ENCODE assay signal across 7 cellular contexts in genomic region chr4:77994194-77994721, GRCh38.
DNase-seq lines count a peak whose midpoint lies in the region; ATAC-seq, FAIRE-seq and TF ChIP-seq lines count a peak whose summit lies in the region.

No MANE protein-coding gene starts in this region.

- H4K20me1 ChIP-seq in K562 (replicated peaks; ENCODE audit: control insufficient read depth, insufficient read depth, low read length) = peaks cover 5% of the 10 kb centered on the region; the same call in 1 of the 2 replicates

- BruUV-seq in K562 (replicated peaks; lab: Mats Ljungman, UMichigan) = no TSS peak

- TF ChIP-seq CTCF in K562 (IDR thresholded peaks at IDR 0.05 in 2 of 3, conservative IDR thresholded peaks at IDR 0.05 in 1 of 3; ENCODE audit: insufficient read depth in 2 of 3, low read depth in 1 of 3, low read length in 3 of 3) (peak; percentile 45 to 53 (median 52); a peak in 5 of 6 replicates), kidney epithelial cell (IDR thresholded peaks at IDR 0.05; ENCODE audit: insufficient read depth, low read length, poor library complexity, severe bottlenecking) (peak; percentile 79)

- peak; percentile 33 to 49 for TF ChIP-seq RAD21 in K562 (CRISPR knock-in tag; conservative IDR thresholded peaks at IDR 0.05 in 1 of 2, IDR thresholded peaks at IDR 0.05 in 1 of 2)

- H3K79me2 ChIP-seq in K562 (ENCODE audit: control insufficient read depth, insufficient read depth, low read length) = no peaks in the 10 kb centered on the region

- H3K27me3 ChIP-seq in K562 (ENCODE audit: control insufficient read depth in 2 of 2, insufficient read depth in 2 of 2, low read length in 2 of 2) (peaks cover 0 to 10% of the 10 kb centered on the region in 2 experiments; a peak in 3 of 5 replicates), kidney epithelial cell (ENCODE audit: control insufficient read depth, insufficient read depth, low read length) (no peaks in the 10 kb centered on the region)

- no peaks in the 10 kb centered on the region for H3K9me3 ChIP-seq in K562 (replicated peaks; ENCODE audit: control insufficient read depth, insufficient read depth, low read depth, low read length)

- H3K9ac ChIP-seq in K562 (ENCODE audit: insufficient read depth in 1 of 2, low read depth in 2 of 2, low read length in 2 of 2) = no peak overlapping the region

- peak; percentile 7 to 54 (median 20) for DNase-seq in K562 (ENCODE audit: extremely low read depth in 1 of 4, low spot score in 3 of 4)
- DNase-seq in kidney epithelial cell (ENCODE audit: low read depth) = peak; percentile 29
- no peak for DNase-seq in stimulated activated CD4-positive, alpha-beta T cell treated with anti-CD3 and anti-CD28 coated beads, Interleukin-15, amount 100 ng/mL, for 24 hours
- no peak for DNase-seq in MV-4-11 (lab: John Stamatoyannopoulos, UW)
- DNase-seq in GDM1 (lab: John Stamatoyannopoulos, UW) = no peak

- ATAC-seq in GM18858 (IDR thresholded peaks at IDR 0.05; ENCODE audit: unreplicated experiment) = peak; percentile 78
- ATAC-seq in HG03342 (IDR thresholded peaks at IDR 0.05; ENCODE audit: unreplicated experiment) = peak; percentile 81
- ATAC-seq in K562 = peak; percentile 92

- POLR2A ChIA-PET in K562 (lab: Yijun Ruan, JAX) = no interaction called here

- H3K36me3 ChIP-seq in K562 (ENCODE audit: control insufficient read depth, insufficient read depth, low read length) = no peaks in the 10 kb centered on the region
- H3K36me3 ChIP-seq in kidney epithelial cell (ENCODE audit: control insufficient read depth, insufficient read depth, low read length) = no peaks in the 10 kb centered on the region

- no peaks in the 10 kb centered on the region for H3K9me1 ChIP-seq in K562 (ENCODE audit: control insufficient read depth, insufficient read depth, low read length)

- CTCF ChIA-PET in K562 (lab: Yijun Ruan, JAX; ENCODE audit: low intra/inter-chr PET ratio) = no interaction called here

- TF ChIP-seq POLR2A in K562 (conservative IDR thresholded peaks at IDR 0.05) = no peak

- in situ Hi-C loops in K562 (cut with MboI) = no loop called here

- peak; percentile 76 for FAIRE-seq in K562 (lab: Jason Lieb, UNC)

- H3K4me3 ChIP-seq in K562 (no peak overlapping the region), kidney epithelial cell (ENCODE audit: low read depth, low read length) (no peak overlapping the region)

- H3K27ac ChIP-seq in K562 (ENCODE audit: extremely low read depth, low read depth, low read length) = no peak overlapping the region

- TF ChIP-seq EP300 in K562 (IDR thresholded peaks at IDR 0.05; ENCODE audit: low read length) = no peak

- H2AFZ ChIP-seq in K562 (ENCODE audit: low read depth, low read length) = no peak overlapping the region

- no peak overlapping the region for H3K4me2 ChIP-seq in K562 (ENCODE audit: insufficient read depth, low read length)

- H3K4me1 ChIP-seq in K562 (replicated peaks in 1 of 2; ENCODE audit: control insufficient read depth in 2 of 2, insufficient read depth in 2 of 2, low read length in 2 of 2) = no peaks in the 10 kb centered on the region

- intact Hi-C loops in K562 (cut with micrococcal nuclease) = loop anchor here (10.0 kb wide), 1 partner anchor 171 kb away; no protein-coding TSS in a partner anchor

TF ChIP-seq in K562, 482 proteins besides CTCF, POLR2A, EP300 and RAD21:
- TF ChIP-seq SMC3 (conservative IDR thresholded peaks at IDR 0.05; ENCODE audit: insufficient read depth, low read depth, low read length) (peak; percentile 55; the same call in 1 of the 2 replicates), ZBTB43 (CRISPR knock-in tag; IDR thresholded peaks at IDR 0.05) (no peak)

Comparison
In these comparisons a context has a peak if more than half of its experiments do, and no peak if none do; other contexts are left out.
1. DNase-seq: peak in K562 (4 of 4) and kidney epithelial cell (single experiment); none in stimulated activated CD4-positive, alpha-beta T cell treated with anti-CD3 and anti-CD28 coated beads, Interleukin-15, amount 100 ng/mL, for 24 hours (single experiment), MV-4-11 (single experiment) and GDM1 (single experiment).
2. Peak in every context shown above with its lines, with median percentiles within 50 percentile points of each other: ATAC-seq.